Comparison of ENCODE assay signal across 8 cellular contexts in genomic region chr14:75278422-75279152, GRCh38. TPM values are rescaled to one million over a fixed set of nuclear protein-coding genes. Genes with fewer than 3 reads are reported as not detected.
DNase-seq lines count a peak whose midpoint lies in the region; ATAC-seq and TF ChIP-seq lines count a peak whose summit lies in the region.

Gene FOS, plus strand, starts transcription at chr14:75278828. Its CDS starts 155 bp downstream, at chr14:75278983.

- H3K4me3 ChIP-seq in liver (ENCODE audit: low read depth in 1 of 3, low read length in 3 of 3), result peak within 1 kb of the TSS; percentile 71 to 92 (median 74)

- H3K36me3 ChIP-seq in liver (ENCODE audit: control insufficient read depth in 4 of 4, insufficient read depth in 3 of 4, low read depth in 1 of 4, low read length in 3 of 4), result peaks cover 2 to 15% (median 12%) of the 10 kb centered on the region in 4 donors

- H3K27ac ChIP-seq in liver (ENCODE audit: low read depth in 1 of 2, low read length in 2 of 2), result peak within 1 kb of the TSS; percentile 93 to 96

- peak; percentile 99 for DNase-seq in CD1c-positive myeloid dendritic cell (ENCODE audit: extremely low spot score)
- DNase-seq in NCI-H774 (lab: John Stamatoyannopoulos, UW), result peak; percentile 80
- DNase-seq in activated CD4-positive, alpha-beta T cell treated with anti-CD3 and anti-CD28 coated beads, Interleukin-2, amount 50 U/mL, for 4 hours, result peak; percentile 88 to 89
- peak; percentile 96 to 97 for DNase-seq in dermis microvascular lymphatic vessel endothelial cell (ENCODE audit: low read depth in 2 of 2)
- peak; percentile 80 for DNase-seq in stimulated activated CD4-positive, alpha-beta T cell treated with anti-CD3 and anti-CD28 coated beads, Interleukin-4, amount 100 ng/mL, for 1 hour

- no peaks in the 10 kb centered on the region for H3K9me3 ChIP-seq in liver (ENCODE audit: control insufficient read depth in 4 of 4, low read length in 3 of 4)

- ATAC-seq in GM19438 (IDR thresholded peaks at IDR 0.05; ENCODE audit: low read depth, unreplicated experiment) (peak; percentile 74), HG03565 (IDR thresholded peaks at IDR 0.05; ENCODE audit: unreplicated experiment) (peak; percentile 68)

- TF ChIP-seq CTCF in liver (IDR thresholded peaks at IDR 0.05; ENCODE audit: low read depth, low read length, missing input control), result no peak

- no peaks in the 10 kb centered on the region for H3K27me3 ChIP-seq in liver (ENCODE audit: control insufficient read depth in 4 of 4, insufficient read depth in 4 of 4, low read length in 3 of 4)

- WGBS in liver, result under 1% methylated on average over 69 of the region's 69 CpGs

- H3K9ac ChIP-seq in liver (ENCODE audit: low read depth in 1 of 2, low read length in 2 of 2), result peak within 1 kb of the TSS; percentile 88 to 91

- TF ChIP-seq RAD21 in liver (IDR thresholded peaks at IDR 0.05), result peak in 1 of 2 donors; percentile 41

- H3K4me1 ChIP-seq in liver (ENCODE audit: control insufficient read depth in 4 of 4, insufficient read depth in 4 of 4, low read length in 3 of 4), result peaks cover 3 to 25% (median 14%) of the 10 kb centered on the region in 4 donors

TF ChIP-seq in liver, 16 proteins besides CTCF, POLR2A, EP300 and RAD21:
- TF ChIP-seq EGR1 (IDR thresholded peaks at IDR 0.05; ENCODE audit: low read depth in 2 of 2), result peak; percentile 43 to 53
- no peak for TF ChIP-seq NR2F2 (IDR thresholded peaks at IDR 0.05)
- TF ChIP-seq SP1 (IDR thresholded peaks at IDR 0.05), result peak; percentile 68
- peak; percentile 1 to 25 for TF ChIP-seq RXRA (IDR thresholded peaks at IDR 0.05)
- no peak for TF ChIP-seq ATF3 (IDR thresholded peaks at IDR 0.05)
- TF ChIP-seq HNF4A (conservative IDR thresholded peaks at IDR 0.05), result no peak
- no peak for TF ChIP-seq GABPA (IDR thresholded peaks at IDR 0.05 in 1 of 2, conservative IDR thresholded peaks at IDR 0.05 in 1 of 2)
- TF ChIP-seq FOXA1 (IDR thresholded peaks at IDR 0.05), result no peak
- no peak for TF ChIP-seq MAX (IDR thresholded peaks at IDR 0.05)
- TF ChIP-seq TAF1 (conservative IDR thresholded peaks at IDR 0.05), result peak; percentile 99
- no peak for TF ChIP-seq ZBTB33 (IDR thresholded peaks at IDR 0.05)
- TF ChIP-seq JUND (IDR thresholded peaks at IDR 0.05), result peak in 1 of 2 donors; percentile 11
- no peak for TF ChIP-seq YY1 (IDR thresholded peaks at IDR 0.05)
- peak; percentile 96 for TF ChIP-seq REST (IDR thresholded peaks at IDR 0.05)
- TF ChIP-seq FOXA2 (IDR thresholded peaks at IDR 0.05), result no peak
- TF ChIP-seq HNF4G (IDR thresholded peaks at IDR 0.05), result no peak

RNA-seq across cellular contexts. Expression of gene FOS, which starts in this region (rescaled TPM):
- 25.5 and 67.3 TPM in 2 replicates for total RNA-seq in dermis microvascular lymphatic vessel endothelial cell
- total RNA-seq in liver, result 10 to 100 TPM; 18.9 to 21.2 TPM
- 10 to 100 TPM; 13.2 to 82.7 TPM for polyA plus RNA-seq in liver

Comparison
In these comparisons a context has a peak if more than half of its experiments do, and no peak if none do; other contexts are left out.
1. Peak in every context shown above with its lines: DNase-seq, ATAC-seq, H3K4me3 ChIP-seq and H3K27ac ChIP-seq.